9 cellular contexts compared by ENCODE assay signal in genomic region chr6:25942561-25943147, GRCh38. TPM values are rescaled to one million over a fixed set of nuclear protein-coding genes. Genes with fewer than 3 reads are reported as not detected.
DNase-seq lines count a peak whose midpoint lies in the region; ATAC-seq and TF ChIP-seq lines count a peak whose summit lies in the region.
"Had no signal": no experiment of that assay in that cellular context is flagged by ENCODE, and none has a peak within 500 bp of the region (broad histone marks: within the 10 kb centered on the region; RNA-seq: fewer than 3 reads in every experiment).

No MANE protein-coding gene starts in this region.

- H3K4me3 Mint-ChIP-seq in activated CD4-positive, alpha-beta memory T cell treated with anti-CD3 and anti-CD28 coated beads for 36 hours = no peak overlapping the region
- H3K4me3 Mint-ChIP-seq: central memory CD8-positive, alpha-beta T cell had no signal

- TF ChIP-seq POLR2A in gastrocnemius medialis (IDR thresholded peaks at IDR 0.05) = no peak

- peaks cover 7% of the 10 kb centered on the region for H3K36me3 Mint-ChIP-seq in activated CD4-positive, alpha-beta memory T cell treated with anti-CD3 and anti-CD28 coated beads for 36 hours

- peaks cover 4% of the 10 kb centered on the region for H3K27me3 Mint-ChIP-seq in activated CD4-positive, alpha-beta memory T cell treated with anti-CD3 and anti-CD28 coated beads for 36 hours

- CTCF ChIA-PET in activated CD4-positive, alpha-beta memory T cell treated with anti-CD3 and anti-CD28 coated beads for 36 hours (lab: Charles Lee) = interaction anchor here (0.5 to 3.6 kb wide), 9 partner anchors 50 to 664 kb away, joined by 3 to 34 read pairs (median 3); no protein-coding TSS in a partner anchor

- in situ Hi-C loops in gastrocnemius medialis (cut with MboI; ENCODE audit: low sequenced_read_pairs in 4 of 4) = no loop called here

- peaks cover 25% of the 10 kb centered on the region for H3K4me1 Mint-ChIP-seq in activated CD4-positive, alpha-beta memory T cell treated with anti-CD3 and anti-CD28 coated beads for 36 hours (ENCODE audit: low read depth)

- no peaks in the 10 kb centered on the region for H3K27me3 ChIP-seq in ascending aorta
- H3K27me3 ChIP-seq in gastrocnemius medialis = no peaks in the 10 kb centered on the region

- H3K9me3 ChIP-seq in ascending aorta (no peaks in the 10 kb centered on the region), gastrocnemius medialis (no peaks in the 10 kb centered on the region)

- POLR2A ChIA-PET in activated CD4-positive, alpha-beta memory T cell treated with anti-CD3 and anti-CD28 coated beads for 36 hours (lab: Charles Lee) = no interaction called here

- H3K36me3 ChIP-seq in ascending aorta (no peaks in the 10 kb centered on the region), gastrocnemius medialis (no peaks in the 10 kb centered on the region)

- H3K27ac ChIP-seq in 22Rv1 (no peak overlapping the region), ascending aorta (no peak overlapping the region), gastrocnemius medialis (no peak overlapping the region)

- H3K4me1 ChIP-seq in ascending aorta (no peaks in the 10 kb centered on the region), gastrocnemius medialis (no peaks in the 10 kb centered on the region)

- intact Hi-C loops in ascending aorta (cut with DNase I) (loop anchor here (2.0 kb wide), 1 partner anchor 154 kb away; no protein-coding TSS in a partner anchor), gastrocnemius medialis (cut with DNase I; ENCODE audit: low total_unique reads) (no loop called here)
- intact Hi-C loops in activated CD4-positive, alpha-beta memory T cell treated with anti-CD3 and anti-CD28 coated beads for 36 hours (cut with micrococcal nuclease) = loop anchor here (1.0 to 2.0 kb wide), 3 partner anchors 154 to 452 kb away; no protein-coding TSS in a partner anchor

- H3K9me3 Mint-ChIP-seq in activated CD4-positive, alpha-beta memory T cell treated with anti-CD3 and anti-CD28 coated beads for 36 hours = peaks cover 11% of the 10 kb centered on the region
- H3K9me3 Mint-ChIP-seq: central memory CD8-positive, alpha-beta T cell had no signal

- H3K27ac Mint-ChIP-seq in activated CD4-positive, alpha-beta memory T cell treated with anti-CD3 and anti-CD28 coated beads for 36 hours = no peak overlapping the region

- ATAC-seq in gastrocnemius medialis = no peak
- no peak for ATAC-seq in HG03439 (IDR thresholded peaks at IDR 0.05; ENCODE audit: unreplicated experiment)

- peak; percentile 28 for DNase-seq in GDM1 (lab: John Stamatoyannopoulos, UW)
- DNase-seq in NCI-H2196 (lab: John Stamatoyannopoulos, UW; ENCODE audit: unreplicated experiment) = peak; percentile 47
- no peak for DNase-seq in ascending aorta (ENCODE audit: low spot score in 2 of 2)
- DNase-seq in lung microvascular endothelial cell (ENCODE audit: low read depth in 2 of 2) = peak; percentile 57 to 60
- no peak for DNase-seq in gastrocnemius medialis
- no peak for DNase-seq in activated CD4-positive, alpha-beta memory T cell treated with anti-CD3 and anti-CD28 coated beads for 36 hours

- no peak overlapping the region for H3K4me3 ChIP-seq in ascending aorta
- H3K4me3 ChIP-seq in gastrocnemius medialis = no peak overlapping the region

- peak; percentile 85 for TF ChIP-seq CTCF in 22Rv1 (IDR thresholded peaks at IDR 0.05)
- TF ChIP-seq CTCF in ascending aorta (IDR thresholded peaks at IDR 0.05) = peak in 2 of 3 experiments; percentile 38 to 60
- peak in 2 of 5 experiments; percentile 20 to 29 for TF ChIP-seq CTCF in gastrocnemius medialis (IDR thresholded peaks at IDR 0.05 in 4 of 5, conservative IDR thresholded peaks at IDR 0.05 in 1 of 5)

RNA-seq across cellular contexts. Expression of gene SLC17A2, which starts 12.2 kb away (rescaled TPM):
- total RNA-seq in ascending aorta (not detected), lung microvascular endothelial cell (not detected in 2 replicates), gastrocnemius medialis (under 1 TPM in 1 of 4 donors, not detected in 3; 0.11 TPM)
- total RNA-seq in activated CD4-positive, alpha-beta memory T cell treated with anti-CD3 and anti-CD28 coated beads for 36 hours = not detected

RNA-seq across cellular contexts. Expression of gene TRIM38, which starts 19.9 kb away (rescaled TPM):
- total RNA-seq in ascending aorta (7.6 TPM), lung microvascular endothelial cell (4.8 and 5.9 TPM in 2 replicates), gastrocnemius medialis (1 to 10 TPM; 2.2 to 6.7 (median 4.6) TPM)
- total RNA-seq in activated CD4-positive, alpha-beta memory T cell treated with anti-CD3 and anti-CD28 coated beads for 36 hours = 10 to 100 TPM; 29.5 to 30.8 TPM

Comparison
In these comparisons a context has a peak if more than half of its experiments do, and no peak if none do; other contexts are left out.
1. DNase-seq: peak in GDM1 (single experiment), NCI-H2196 (single experiment) and lung microvascular endothelial cell (2 of 2); none in ascending aorta (0 of 2), gastrocnemius medialis (0 of 2) and activated CD4-positive, alpha-beta memory T cell treated with anti-CD3 and anti-CD28 coated beads for 36 hours (single experiment).